In genomic region chr12:113220593-113221180, GRCh38 we compare ENCODE assay signal across 8 cellular contexts. TPM values are rescaled to one million over a fixed set of nuclear protein-coding genes. Genes with fewer than 3 reads are reported as not detected.
DNase-seq lines count a peak whose midpoint lies in the region; ATAC-seq, FAIRE-seq and TF ChIP-seq lines count a peak whose summit lies in the region.

No MANE protein-coding gene starts in this region.

- peaks cover 3% of the 10 kb centered on the region for H3K27me3 Mint-ChIP-seq in T-helper 1 cell treated with Interleukin-12 subunit alpha and Interleukin-12 subunit beta and Interleukin-4 antibody, amounts not matched to agents 30 μg/mL and 1 μg/mL, for 36 hours (ENCODE audit: low read depth)
- H3K27me3 Mint-ChIP-seq in stimulated activated naive CD8-positive, alpha-beta T cell treated with anti-CD3 and anti-CD28 coated beads, Interleukin-15, amount 100 ng/mL, for 72 hours: peaks cover 9% of the 10 kb centered on the region

- no peaks in the 10 kb centered on the region for H3K27me3 ChIP-seq in right cardiac atrium (ENCODE audit: control insufficient read depth, insufficient read depth)

- H3K27ac ChIP-seq in right cardiac atrium (ENCODE audit: low read length): peak overlapping the region; percentile 4

- peaks cover 41% of the 10 kb centered on the region for H3K4me1 Mint-ChIP-seq in T-helper 1 cell treated with Interleukin-12 subunit alpha and Interleukin-12 subunit beta and Interleukin-4 antibody, amounts not matched to agents 30 μg/mL and 1 μg/mL, for 36 hours (ENCODE audit: low read depth)
- H3K4me1 Mint-ChIP-seq in stimulated activated naive CD8-positive, alpha-beta T cell treated with anti-CD3 and anti-CD28 coated beads, Interleukin-15, amount 100 ng/mL, for 72 hours: peaks cover 50% of the 10 kb centered on the region

- intact Hi-C loops in right cardiac atrium (cut with DNase I): loop anchor here in 1 of 4 donors (5.0 kb wide), 1 partner anchor 42 kb away; no protein-coding TSS in a partner anchor

- ATAC-seq in GM21529 (IDR thresholded peaks at IDR 0.05; ENCODE audit: unreplicated experiment): peak; percentile 0
- ATAC-seq in right cardiac atrium: no peak
- ATAC-seq in stimulated activated naive CD8-positive, alpha-beta T cell treated with anti-CD3 and anti-CD28 coated beads, Interleukin-15, amount 100 ng/mL, for 72 hours: no peak

- H3K4me1 ChIP-seq in right cardiac atrium (ENCODE audit: control insufficient read depth, insufficient read depth, low read length): peaks cover 6% of the 10 kb centered on the region

- peaks cover 3% of the 10 kb centered on the region for H3K36me3 Mint-ChIP-seq in T-helper 1 cell treated with Interleukin-12 subunit alpha and Interleukin-12 subunit beta and Interleukin-4 antibody, amounts not matched to agents 30 μg/mL and 1 μg/mL, for 36 hours (ENCODE audit: low read depth)

- FAIRE-seq in D721Med (lab: Jason Lieb, UNC): no peak

- TF ChIP-seq CTCF in AG09309 (IDR thresholded peaks at IDR 0.05; ENCODE audit: control insufficient read depth, insufficient read depth, low read depth, low read length, missing control alignments): no peak
- no peak for TF ChIP-seq CTCF in D721Med (IDR thresholded peaks at IDR 0.05; ENCODE audit: insufficient read depth, missing control alignments)

- no peaks in the 10 kb centered on the region for H3K9me3 Mint-ChIP-seq in T-helper 1 cell treated with Interleukin-12 subunit alpha and Interleukin-12 subunit beta and Interleukin-4 antibody, amounts not matched to agents 30 μg/mL and 1 μg/mL, for 36 hours
- H3K9me3 Mint-ChIP-seq in stimulated activated naive CD8-positive, alpha-beta T cell treated with anti-CD3 and anti-CD28 coated beads, Interleukin-15, amount 100 ng/mL, for 72 hours: no peaks in the 10 kb centered on the region

- DNase-seq in AG09309 (ENCODE audit: low read depth): no peak
- no peak for DNase-seq in right cardiac atrium
- peak in 1 of 2 donors; percentile 20 for DNase-seq in stimulated activated naive CD8-positive, alpha-beta T cell treated with anti-CD3 and anti-CD28 coated beads, Interleukin-15, amount 100 ng/mL, for 72 hours
- DNase-seq in D721Med (ENCODE audit: insufficient read length, low spot score): no peak
- no peak for DNase-seq in AML-193 (lab: John Stamatoyannopoulos, UW)
- DNase-seq in middle frontal gyrus (ENCODE audit: extremely low spot score, low spot score): no peak

- H3K4me3 Mint-ChIP-seq in T-helper 1 cell treated with Interleukin-12 subunit alpha and Interleukin-12 subunit beta and Interleukin-4 antibody, amounts not matched to agents 30 μg/mL and 1 μg/mL, for 36 hours: peak overlapping the region; percentile 96
- H3K4me3 Mint-ChIP-seq in stimulated activated naive CD8-positive, alpha-beta T cell treated with anti-CD3 and anti-CD28 coated beads, Interleukin-15, amount 100 ng/mL, for 72 hours: peak overlapping the region; percentile 92 to 98

- no peaks in the 10 kb centered on the region for H3K9me3 ChIP-seq in right cardiac atrium (ENCODE audit: control insufficient read depth, low read length)

- H3K27ac Mint-ChIP-seq in T-helper 1 cell treated with Interleukin-12 subunit alpha and Interleukin-12 subunit beta and Interleukin-4 antibody, amounts not matched to agents 30 μg/mL and 1 μg/mL, for 36 hours: peak overlapping the region; percentile 96
- peak overlapping the region; percentile 71 to 85 for H3K27ac Mint-ChIP-seq in stimulated activated naive CD8-positive, alpha-beta T cell treated with anti-CD3 and anti-CD28 coated beads, Interleukin-15, amount 100 ng/mL, for 72 hours

- H3K4me3 ChIP-seq in AG09309 (ENCODE audit: control insufficient read depth, low read depth, low read length): peak overlapping the region; percentile 79
- peak overlapping the region; percentile 57 for H3K4me3 ChIP-seq in right cardiac atrium (ENCODE audit: low read length)

- WGBS in right cardiac atrium: under 1% methylated on average over 23 of the region's 23 CpGs

RNA-seq across cellular contexts. Expression of gene TPCN1, which starts 0.6 kb away (rescaled TPM):
- 10 to 100 TPM; 73.8 to 96.1 (median 76.6) TPM for total RNA-seq in right cardiac atrium
- 43.1 TPM for polyA plus RNA-seq in right cardiac atrium

RNA-seq across cellular contexts. Expression of gene RITA1, which starts 35.2 kb away (rescaled TPM):
- 10 to 100 TPM; 10.1 to 15.5 (median 14.2) TPM for total RNA-seq in right cardiac atrium
- polyA plus RNA-seq in right cardiac atrium: 11.6 TPM

RNA-seq across cellular contexts. Expression of gene DDX54, which starts 35.4 kb away (rescaled TPM):
- total RNA-seq in right cardiac atrium: 10 to 100 TPM; 27.5 to 36.1 (median 31.3) TPM
- polyA plus RNA-seq in right cardiac atrium: 17.2 TPM
